ENCODE assay signal across 1 cellular context in genomic region chr16:4455081-4455480, GRCh38.
TF ChIP-seq lines count a peak whose summit lies in the region.

No MANE protein-coding gene starts in this region.

TF ChIP-seq in H1, 55 proteins besides CTCF, POLR2A, EP300 and RAD21:
- TF ChIP-seq BRCA1 (IDR thresholded peaks at IDR 0.05; ENCODE audit: low read depth, low read length) = no peak
- no peak for TF ChIP-seq TEAD4 (IDR thresholded peaks at IDR 0.05; ENCODE audit: low read depth, low read length)
- TF ChIP-seq POLR2AphosphoS5 (IDR thresholded peaks at IDR 0.05; ENCODE audit: low read depth, low read length) = 0 out of 2 replicates have a peak, but pooled peaks have one; percentile 34
